Comparison of ENCODE assay signal across 8 cellular contexts in the genomic region with DNA sequence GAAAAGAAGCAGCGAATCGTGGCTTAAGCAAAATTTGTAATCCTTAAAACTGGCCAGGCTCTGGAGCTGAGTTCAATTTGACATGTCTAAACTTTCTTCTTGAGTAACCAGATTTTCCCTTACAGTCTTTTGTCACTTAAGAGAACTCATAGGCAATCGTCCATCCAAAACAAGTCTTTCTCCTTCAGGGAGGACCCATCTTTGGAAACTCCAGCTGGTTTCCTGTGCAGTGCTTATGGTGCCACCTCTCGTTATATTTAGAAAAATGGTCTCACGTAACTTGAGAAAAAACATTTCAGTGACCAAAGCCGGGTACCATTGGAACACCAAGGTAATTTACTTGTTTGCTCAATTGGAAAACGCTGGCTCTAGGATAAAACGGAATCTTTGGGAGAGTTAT. TPM values are rescaled to one million over a fixed set of nuclear protein-coding genes. Genes with fewer than 3 reads are reported as not detected.
DNase-seq lines count a peak whose midpoint lies in the region; ATAC-seq and TF ChIP-seq lines count a peak whose summit lies in the region.

No MANE protein-coding gene starts in this region.

- peak overlapping the region; percentile 88 to 93 for H3K4me3 Mint-ChIP-seq in CD14-positive monocyte

- H3K79me2 ChIP-seq in Karpas-422 (ENCODE audit: low read length): peaks cover 28% of the 10 kb centered on the region

- H2AFZ ChIP-seq in Karpas-422 (ENCODE audit: low read length): 0 out of 2 replicates have a peak overlapping the region, but pooled peaks have one; percentile 1

- H3K27ac Mint-ChIP-seq in CD14-positive monocyte: peak overlapping the region; percentile 97 to 99 (median 98)

- H3K27ac ChIP-seq in Karpas-422 (ENCODE audit: low read length) (no peak overlapping the region), ascending aorta (peak overlapping the region; percentile 95 to 98), temporal lobe (ENCODE audit: low read depth, low read length) (peak overlapping the region; percentile 69)

- peak overlapping the region; percentile 100 for H3K4me2 ChIP-seq in Karpas-422 (ENCODE audit: low read depth, low read length, poor library complexity, severe bottlenecking)

- DNase-seq in CD14-positive monocyte (ENCODE audit: low spot score) (no peak), Karpas-422 (no peak), ascending aorta (ENCODE audit: low spot score in 2 of 2) (no peak), inferior parietal cortex (ENCODE audit: extremely low spot score) (peak; percentile 24)

- H3K9me3 Mint-ChIP-seq in CD14-positive monocyte: peaks cover 0 to 3% (median 0%) of the 10 kb centered on the region in 7 donors

- TF ChIP-seq CTCF in CD14-positive monocyte (IDR thresholded peaks at IDR 0.05) (no peak), ascending aorta (IDR thresholded peaks at IDR 0.05) (peak in 2 of 3 experiments; percentile 21 to 41)

- H3K9me3 ChIP-seq in Karpas-422 (ENCODE audit: low read length) (no peaks in the 10 kb centered on the region), ascending aorta (no peaks in the 10 kb centered on the region)

- H3K4me3 ChIP-seq in Karpas-422 (ENCODE audit: low read length) (peak overlapping the region; percentile 93; the same call in 1 of the 2 replicates), ascending aorta (peak overlapping the region; percentile 88 to 99)

- intact Hi-C loops in CD14-positive monocyte (cut with micrococcal nuclease) (no loop called here), ascending aorta (cut with DNase I) (loop anchor here (2.0 to 10.0 kb wide), 3 partner anchors 75 to 1449 kb away; partner anchors contain the start of genes C21orf58, PCNT and UBE2G2)

- peaks cover 2 to 3% of the 10 kb centered on the region in 2 donors for H3K36me3 Mint-ChIP-seq in CD14-positive monocyte

- H3K4me1 Mint-ChIP-seq in CD14-positive monocyte: peaks cover 74% of the 10 kb centered on the region

- H3K4me1 ChIP-seq in Karpas-422 (ENCODE audit: low read length) (peaks cover 45% of the 10 kb centered on the region), ascending aorta (peaks cover 7 to 20% of the 10 kb centered on the region in 2 donors)

- H3K9ac ChIP-seq in Karpas-422 (ENCODE audit: low read length): peak overlapping the region; percentile 83

- no peaks in the 10 kb centered on the region for H3K9me2 ChIP-seq in Karpas-422 (replicated peaks; ENCODE audit: insufficient read depth, low read length)

- ATAC-seq in GM19351 (IDR thresholded peaks at IDR 0.05; ENCODE audit: unreplicated experiment): no peak
- no peak for ATAC-seq in activated CD4-positive, CD25-positive, alpha-beta regulatory T cell treated with anti-CD3 and anti-CD28 coated beads, Interleukin-2, amount 50 U/mL, for 24 hours
- ATAC-seq in HG02759 (IDR thresholded peaks at IDR 0.05; ENCODE audit: unreplicated experiment): no peak

- H3K27me3 Mint-ChIP-seq in CD14-positive monocyte (ENCODE audit: low read depth in 3 of 3): no peaks in the 10 kb centered on the region

- peaks cover 28% of the 10 kb centered on the region for H4K20me1 ChIP-seq in Karpas-422 (ENCODE audit: insufficient read depth, low read depth, low read length)

- H3K27me3 ChIP-seq in Karpas-422 (ENCODE audit: low read length) (no peaks in the 10 kb centered on the region), ascending aorta (no peaks in the 10 kb centered on the region)

- no peaks in the 10 kb centered on the region for H3K36me3 ChIP-seq in Karpas-422 (ENCODE audit: insufficient read depth, low read length)
- no peaks in the 10 kb centered on the region for H3K36me3 ChIP-seq in ascending aorta

RNA-seq across cellular contexts. Expression of gene PTTG1IP, which starts 1.9 kb away (rescaled TPM):
- polyA plus RNA-seq in CD14-positive monocyte: 100 to 1,000 TPM; 206 to 238 TPM
- 37.8 and 44.7 TPM in 2 replicates for total RNA-seq in Karpas-422 (2014; rRNA removed; shearing (Covaris generic); ENCODE audit: low replicate concordance)
- 468 TPM for total RNA-seq in ascending aorta
- 63.2 TPM for total RNA-seq in temporal lobe

RNA-seq across cellular contexts. Expression of gene ITGB2, which starts 45.4 kb away (rescaled TPM):
- polyA plus RNA-seq in CD14-positive monocyte: 1,000 to 10,000 TPM; 1,470 to 1,628 TPM
- total RNA-seq in Karpas-422 (2014; rRNA removed; shearing (Covaris generic); ENCODE audit: low replicate concordance): 252 and 484 TPM in 2 replicates
- 65.5 TPM for total RNA-seq in ascending aorta
- total RNA-seq in temporal lobe: 3.4 TPM

RNA-seq across cellular contexts. Expression of gene SUMO3, which starts 57.5 kb away (rescaled TPM):
- polyA plus RNA-seq in CD14-positive monocyte: 100 to 1,000 TPM; 109 to 112 TPM
- 70.3 and 80.3 TPM in 2 replicates for total RNA-seq in Karpas-422 (2014; rRNA removed; shearing (Covaris generic); ENCODE audit: low replicate concordance)
- total RNA-seq in ascending aorta (69.2 TPM), temporal lobe (55.6 TPM)

Comparison
In these comparisons a context has a peak if more than half of its experiments do, and no peak if none do; other contexts are left out.
1. RNA of gene ITGB2, which starts 45.4 kb away (total RNA-seq): 252 to 484 TPM in Karpas-422 and 65.5 TPM in ascending aorta (single experiment); 3.4 TPM in temporal lobe (single experiment); every median in the first group is over 10 times any median in the second.